1 cellular context compared by ENCODE assay signal in the genomic region with DNA sequence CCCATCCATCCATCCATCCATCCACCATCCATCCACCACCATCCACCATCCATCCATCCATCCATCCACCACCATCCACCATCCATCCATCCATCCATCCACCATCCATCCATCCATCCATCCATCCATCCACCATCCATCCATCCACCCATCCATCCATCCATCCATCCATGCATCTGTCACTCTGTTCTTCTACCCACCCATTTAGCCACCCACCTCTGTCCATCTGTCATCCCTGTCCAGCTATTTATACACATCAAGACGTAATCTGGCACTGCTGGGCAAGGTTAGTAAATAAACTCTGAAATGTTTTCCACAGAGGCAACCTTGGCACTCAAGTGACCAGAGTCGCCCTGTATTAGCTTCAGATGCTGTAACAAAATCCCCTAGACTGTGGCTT.
TF ChIP-seq lines count a peak whose summit lies in the region.

No MANE protein-coding gene starts in this region.

TF ChIP-seq in IMR-90, 13 proteins besides CTCF, POLR2A, EP300 and RAD21 (continued from another document):
- TF ChIP-seq, protein P1, sequence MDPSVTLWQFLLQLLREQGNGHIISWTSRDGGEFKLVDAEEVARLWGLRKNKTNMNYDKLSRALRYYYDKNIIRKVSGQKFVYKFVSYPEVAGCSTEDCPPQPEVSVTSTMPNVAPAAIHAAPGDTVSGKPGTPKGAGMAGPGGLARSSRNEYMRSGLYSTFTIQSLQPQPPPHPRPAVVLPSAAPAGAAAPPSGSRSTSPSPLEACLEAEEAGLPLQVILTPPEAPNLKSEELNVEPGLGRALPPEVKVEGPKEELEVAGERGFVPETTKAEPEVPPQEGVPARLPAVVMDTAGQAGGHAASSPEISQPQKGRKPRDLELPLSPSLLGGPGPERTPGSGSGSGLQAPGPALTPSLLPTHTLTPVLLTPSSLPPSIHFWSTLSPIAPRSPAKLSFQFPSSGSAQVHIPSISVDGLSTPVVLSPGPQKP (IDR thresholded peaks at IDR 0.05; ENCODE audit: borderline replicate concordance, low read depth, low read length) = no peak
- no peak for TF ChIP-seq CEBPB (IDR thresholded peaks at IDR 0.05; ENCODE audit: low read depth, low read length)
